In genomic region chr11:78039391-78039918, GRCh38 we compare ENCODE assay signal across 9 cellular contexts. TPM values are rescaled to one million over a fixed set of nuclear protein-coding genes. Genes with fewer than 3 reads are reported as not detected.
A peak's percentile ranks its signal among the peaks of the same experiment; 100 is the strongest.
DNase-seq lines count a peak whose midpoint lies in the region; ATAC-seq and TF ChIP-seq lines count a peak whose summit lies in the region.
"Had no signal": no experiment of that assay in that cellular context is flagged by ENCODE, and none has a peak within 500 bp of the region (broad histone marks: within the 10 kb centered on the region; RNA-seq: fewer than 3 reads in every experiment).

No MANE protein-coding gene starts in this region.

- no peak for TF ChIP-seq POLR2A in suprapubic skin (IDR thresholded peaks at IDR 0.05)

- ATAC-seq in HG03432 (IDR thresholded peaks at IDR 0.05; ENCODE audit: unreplicated experiment): peak; percentile 12
- no peak for ATAC-seq in HG03280 (IDR thresholded peaks at IDR 0.05; ENCODE audit: unreplicated experiment)

- WGBS in suprapubic skin: 66% methylated on average over 4 of the region's 4 CpGs

- TF ChIP-seq CTCF in brain microvascular endothelial cell (IDR thresholded peaks at IDR 0.05; ENCODE audit: low read depth, low read length, missing control alignments): no peak
- no peak for TF ChIP-seq CTCF in neural crest cell (conservative IDR thresholded peaks at IDR 0.05)
- TF ChIP-seq CTCF in suprapubic skin (IDR thresholded peaks at IDR 0.05): no peak

- peak overlapping the region; percentile 95 for H3K27ac Mint-ChIP-seq in neural crest cell (ENCODE audit: unreplicated experiment)

- H3K4me1 Mint-ChIP-seq in neural crest cell: peaks cover 13% of the 10 kb centered on the region

- in situ Hi-C loops in brain microvascular endothelial cell (cut with HindIII; ENCODE audit: low pct_ligation_motif_present, low sequenced_read_pairs): no loop called here

- no peak for TF ChIP-seq EP300 in suprapubic skin (IDR thresholded peaks at IDR 0.05)

- H3K27me3 ChIP-seq in brain microvascular endothelial cell (replicated peaks): no peaks in the 10 kb centered on the region
- H3K27me3 ChIP-seq in suprapubic skin: no peaks in the 10 kb centered on the region

- no peaks in the 10 kb centered on the region for H3K36me3 Mint-ChIP-seq in neural crest cell (ENCODE audit: low read depth)

- H3K9me3 Mint-ChIP-seq in neural crest cell: no peaks in the 10 kb centered on the region

- peaks cover 10% of the 10 kb centered on the region for H3K4me1 ChIP-seq in suprapubic skin

- no peaks in the 10 kb centered on the region for H3K27me3 Mint-ChIP-seq in neural crest cell (ENCODE audit: low read depth)

- H3K27ac ChIP-seq in brain microvascular endothelial cell (peak overlapping the region; percentile 92), suprapubic skin (no peak overlapping the region)

- H3K4me3 ChIP-seq in brain microvascular endothelial cell (ENCODE audit: low read depth, low read length) (no peak overlapping the region), suprapubic skin (no peak overlapping the region)

- no peaks in the 10 kb centered on the region for H3K9me3 ChIP-seq in suprapubic skin

- DNase-seq in DMS79 treated with DMSO at 0.1 percent for 48 hours (lab: John Stamatoyannopoulos, UW) (peak; percentile 92), brain microvascular endothelial cell (no peak), neural crest cell (ENCODE audit: low read depth, low spot score) (no peak), suprapubic skin (ENCODE audit: low spot score in 2 of 2) (no peak), head of caudate nucleus (no peak)
- DNase-seq in stimulated activated naive CD4-positive, alpha-beta T cell treated with Interleukin-2 at 50 U/mL for 16 hours (lab: John Stamatoyannopoulos, UW): no peak
- DNase-seq: NCI-H526 had no signal

- intact Hi-C loops in head of caudate nucleus (cut with DNase I): no loop called here

- H3K36me3 ChIP-seq in brain microvascular endothelial cell (replicated peaks) (no peaks in the 10 kb centered on the region), suprapubic skin (no peaks in the 10 kb centered on the region)

- H3K4me3 Mint-ChIP-seq in neural crest cell: no peak overlapping the region

RNA-seq across cellular contexts. Expression of gene KCTD14, which starts 16.4 kb away (rescaled TPM):
- total RNA-seq in neural crest cell (1.4 and 1.6 TPM in 2 replicates), suprapubic skin (1 to 10 TPM; 1.8 to 6.0 (median 3.3) TPM)

RNA-seq across cellular contexts. Expression of gene THRSP, which starts 24.2 kb away (rescaled TPM):
- total RNA-seq in neural crest cell (not detected in 2 replicates), suprapubic skin (100 to 1,000 TPM in 1 of 4 donors, 10 to 100 TPM in 3; 17.9 to 129 (median 47.3) TPM)

RNA-seq across cellular contexts. Expression of gene NDUFC2, which starts 40.2 kb away (rescaled TPM):
- total RNA-seq in neural crest cell (236 and 251 TPM in 2 replicates), suprapubic skin (100 to 1,000 TPM; 100 to 161 (median 115) TPM)

RNA-seq across cellular contexts. Expression of gene INTS4, which starts 45.0 kb away (rescaled TPM):
- total RNA-seq in neural crest cell (49.7 and 54.4 TPM in 2 replicates), suprapubic skin (10 to 100 TPM; 18.8 to 73.9 (median 26.4) TPM)

Comparison
In these comparisons a context has a peak if more than half of its experiments do, and no peak if none do; other contexts are left out.
1. RNA of gene THRSP, which starts 24.2 kb away (total RNA-seq): 17.9 to 129 TPM in suprapubic skin; not detected in neural crest cell; every median in the first group is over 10 times any median in the second.